8 cellular contexts compared by ENCODE assay signal in genomic region chr18:9055185-9055584, GRCh38. TPM values are rescaled to one million over a fixed set of nuclear protein-coding genes. Genes with fewer than 3 reads are reported as not detected.
DNase-seq lines count a peak whose midpoint lies in the region; ATAC-seq and TF ChIP-seq lines count a peak whose summit lies in the region.

No MANE protein-coding gene starts in this region.

- H3K4me1 ChIP-seq in neuronal stem cell (ENCODE audit: control insufficient read depth in 2 of 2, insufficient read depth in 1 of 2, low read depth in 1 of 2, low read length in 2 of 2): no peaks in the 10 kb centered on the region

- H3K27ac Mint-ChIP-seq in Calu3 (ENCODE audit: unreplicated experiment): no peak overlapping the region

- CTCF ChIA-PET in GM10248 (lab: Yijun Ruan, JAX) (interaction anchor here (0.7 to 1.8 kb wide), 4 partner anchors 11 to 401 kb away, joined by 3 to 5 read pairs (median 3); no protein-coding TSS in a partner anchor), Calu3 (lab: Charles Lee) (interaction anchor here (0.6 kb wide), 1 partner anchor 18 kb away, joined by 4 read pairs; no protein-coding TSS in a partner anchor)

- H3K4me3 ChIP-seq in astrocyte of the cerebellum (ENCODE audit: low read depth, low read length) (no peak overlapping the region), neuronal stem cell (ENCODE audit: low read length in 2 of 2) (no peak overlapping the region)

- no peak overlapping the region for H2BK12ac ChIP-seq in neuronal stem cell (ENCODE audit: low read length)

- POLR2A ChIA-PET in GM10248 (lab: Yijun Ruan, JAX): no interaction called here

- no peaks in the 10 kb centered on the region for H3K79me1 ChIP-seq in neuronal stem cell (ENCODE audit: low read depth, low read length)

- H3K9me3 Mint-ChIP-seq in Calu3 (ENCODE audit: low read depth, unreplicated experiment): peaks cover 6% of the 10 kb centered on the region

- no peaks in the 10 kb centered on the region for H3K27me3 ChIP-seq in neuronal stem cell (ENCODE audit: control insufficient read depth in 3 of 3, insufficient read depth in 3 of 3, low read depth in 1 of 3, low read length in 3 of 3)

- no peak overlapping the region for H3K4ac ChIP-seq in neuronal stem cell (ENCODE audit: low read length)

- H2AFZ ChIP-seq in neuronal stem cell (ENCODE audit: low read length): no peak overlapping the region

- no peak overlapping the region for H4K91ac ChIP-seq in neuronal stem cell (ENCODE audit: low read depth, low read length, poor library complexity)

- no peak overlapping the region for H2AK5ac ChIP-seq in neuronal stem cell (ENCODE audit: low read depth, low read length)

- H2BK5ac ChIP-seq in neuronal stem cell (ENCODE audit: low read length): no peak overlapping the region

- DNase-seq in GM10248 (ENCODE audit: extremely low spot score) (peak; percentile 40), HT1080 (ENCODE audit: low read depth) (peak; percentile 80), astrocyte of the cerebellum (ENCODE audit: low read depth) (peak; percentile 89), medulla oblongata (ENCODE audit: extremely low spot score) (peak; percentile 14), neuronal stem cell (ENCODE audit: low spot score) (no peak), Calu3 (no peak)

- no peaks in the 10 kb centered on the region for H3K27me3 Mint-ChIP-seq in Calu3 (ENCODE audit: unreplicated experiment)

- H3K14ac ChIP-seq in neuronal stem cell (ENCODE audit: low read length): no peak overlapping the region

- no peaks in the 10 kb centered on the region for H3K36me3 Mint-ChIP-seq in Calu3 (ENCODE audit: insufficient read depth, unreplicated experiment)

- H2BK120ac ChIP-seq in neuronal stem cell (ENCODE audit: low read depth, low read length): no peak overlapping the region

- H3K27ac ChIP-seq in neuronal stem cell (replicated peaks; ENCODE audit: low read length): no peak overlapping the region

- no peak overlapping the region for H2BK15ac ChIP-seq in neuronal stem cell (ENCODE audit: low read length)

- peaks cover 8% of the 10 kb centered on the region for H3K4me1 Mint-ChIP-seq in Calu3 (ENCODE audit: low read depth, unreplicated experiment)

- no peaks in the 10 kb centered on the region for H3K36me3 ChIP-seq in neuronal stem cell (replicated peaks in 1 of 2; ENCODE audit: control insufficient read depth in 2 of 2, insufficient read depth in 2 of 2, low read length in 2 of 2)

- no TSS peak for BruUV-seq in Calu3 (replicated peaks; lab: Mats Ljungman, UMichigan)

- intact Hi-C loops in Calu3 (cut with micrococcal nuclease; ENCODE audit: unreplicated experiment): loop anchor here (2.0 kb wide), 2 partner anchors 60 to 400 kb away; no protein-coding TSS in a partner anchor

- no peak overlapping the region for H3K18ac ChIP-seq in neuronal stem cell (ENCODE audit: low read length)

- peak; percentile 3 for TF ChIP-seq CTCF in GM10248 (IDR thresholded peaks at IDR 0.05; ENCODE audit: control extremely low read depth, extremely low read depth, low read depth, missing control alignments)
- TF ChIP-seq CTCF in astrocyte of the cerebellum (IDR thresholded peaks at IDR 0.05; ENCODE audit: low read depth, low read length, missing control alignments): no peak
- no peak for TF ChIP-seq CTCF in Calu3 (IDR thresholded peaks at IDR 0.05; ENCODE audit: unreplicated experiment)

- ATAC-seq in GM19328 (IDR thresholded peaks at IDR 0.05; ENCODE audit: unreplicated experiment) (no peak), GM18873 (IDR thresholded peaks at IDR 0.05; ENCODE audit: low FRiP score, unreplicated experiment) (no peak)

- no peak overlapping the region for H3K4me3 Mint-ChIP-seq in Calu3 (ENCODE audit: low read depth, unreplicated experiment)

- no peak overlapping the region for H3K4me2 ChIP-seq in neuronal stem cell (ENCODE audit: insufficient read depth, low read length, poor library complexity, severe bottlenecking)

- no peak overlapping the region for H3K23ac ChIP-seq in neuronal stem cell (ENCODE audit: low read depth, low read length, poor library complexity)

- no CpG with 5 or more reads among the region's 1 CpG for WGBS in neuronal stem cell (ENCODE audit: extremely low coverage in 2 of 2, insufficient read length in 2 of 2, insufficient replicate concordance in 1 of 2), 2 donors

- in situ Hi-C loops in astrocyte of the cerebellum (cut with HindIII; ENCODE audit: low sequenced_read_pairs): no loop called here

- no peak overlapping the region for H3K9ac ChIP-seq in neuronal stem cell (ENCODE audit: low read depth, low read length, poor library complexity)

- peaks cover 2 to 8% of the 10 kb centered on the region in 2 donors for H3K9me3 ChIP-seq in neuronal stem cell (replicated peaks in 1 of 2; ENCODE audit: control insufficient read depth in 2 of 2, insufficient read depth in 1 of 2, low read depth in 1 of 2, low read length in 2 of 2)

- no peak overlapping the region for H4K8ac ChIP-seq in neuronal stem cell (ENCODE audit: low read depth, low read length)

RNA-seq across cellular contexts. Expression of gene NDUFV2, which starts 47.3 kb away (rescaled TPM):
- total RNA-seq in HT1080 (2014; rRNA removed; shearing (Covaris generic)): 227 and 256 TPM in 2 replicates
- polyA plus RNA-seq in HT1080 (2015; cell fraction: cytosol; rRNA removed): 157 and 162 TPM in 2 replicates
- 78.2 and 81.4 TPM in 2 replicates for polyA plus RNA-seq in HT1080 (2015; cell fraction: nucleus; rRNA removed)
- polyA plus RNA-seq in neuronal stem cell (2013, experiment 1 of 2): 208 TPM
- polyA plus RNA-seq in neuronal stem cell (2013, experiment 2 of 2): 218 TPM
- 199 TPM in 2 replicates for total RNA-seq in Calu3 (2022)

Comparison
In these comparisons a context has a peak if more than half of its experiments do, and no peak if none do; other contexts are left out.
1. DNase-seq: peak in GM10248 (single experiment), HT1080 (single experiment), astrocyte of the cerebellum (single experiment) and medulla oblongata (single experiment); none in neuronal stem cell (single experiment) and Calu3 (single experiment).